Comparison of ENCODE assay signal across 15 cellular contexts in genomic region chr7:39187130-39187529, GRCh38.
DNase-seq lines count a peak whose midpoint lies in the region; ATAC-seq and TF ChIP-seq lines count a peak whose summit lies in the region.
"Had no signal": no experiment of that assay in that cellular context is flagged by ENCODE, and none has a peak within 500 bp of the region (broad histone marks: within the 10 kb centered on the region; RNA-seq: fewer than 3 reads in every experiment).

No MANE protein-coding gene starts in this region.

- no peaks in the 10 kb centered on the region for H3K79me2 ChIP-seq in GM23338 (replicated peaks; ENCODE audit: insufficient read depth)

- POLR2A ChIA-PET in WTC11 (lab: Charles Lee) = no interaction called here

- no peaks in the 10 kb centered on the region for H3K36me3 ChIP-seq in GM23338 (ENCODE audit: insufficient read depth)

- no peaks in the 10 kb centered on the region for H3K27me3 ChIP-seq in GM23338 (ENCODE audit: insufficient read depth)
- no peaks in the 10 kb centered on the region for H3K27me3 ChIP-seq in dorsolateral prefrontal cortex

- H3K27me3 Mint-ChIP-seq in GM23338 (ENCODE audit: insufficient read depth, low read depth, poor library complexity) (no peaks in the 10 kb centered on the region), WTC11 (ENCODE audit: low read depth) (no peaks in the 10 kb centered on the region)

- TF ChIP-seq CTCF in GM23338 (conservative IDR thresholded peaks at IDR 0.05; ENCODE audit: low read depth in 2 of 2) (no peak), WTC11 (IDR thresholded peaks at IDR 0.05) (no peak), dorsolateral prefrontal cortex (IDR thresholded peaks at IDR 0.05 in 54 of 56, conservative IDR thresholded peaks at IDR 0.05 in 2 of 56; ENCODE audit: low read depth in 1 of 56, partially characterized antibody in 56 of 56) (no peak)

- intact Hi-C loops in dorsolateral prefrontal cortex (cut with DNase I) = no loop called here

- H3K27ac Mint-ChIP-seq in GM23338 = no peak overlapping the region
- H3K27ac Mint-ChIP-seq in WTC11 = no peak overlapping the region
- H3K27ac Mint-ChIP-seq: CD4-positive, alpha-beta memory T cell had no signal

- H3K9me2 ChIP-seq in GM23338 (ENCODE audit: insufficient read depth) = 0 out of 2 replicates have a peak, but pooled peaks cover 4% of the 10 kb centered on the region

- CTCF ChIA-PET in WTC11 (lab: Charles Lee) = interaction anchor here (0.6 kb wide), 1 partner anchor 780 kb away, joined by 3 read pairs; no protein-coding TSS in a partner anchor

- no peak overlapping the region for H2AFZ ChIP-seq in GM23338

- H3K9me3 Mint-ChIP-seq in GM23338 (peaks cover 10% of the 10 kb centered on the region), WTC11 (no peaks in the 10 kb centered on the region)

- H3K4me1 Mint-ChIP-seq in GM23338 = peaks cover 10% of the 10 kb centered on the region
- peaks cover 8% of the 10 kb centered on the region; the same call in 1 of the 2 replicates for H3K4me1 Mint-ChIP-seq in WTC11
- H3K4me1 Mint-ChIP-seq: CD4-positive, alpha-beta memory T cell had no signal

- H4K20me1 ChIP-seq in GM23338 (replicated peaks; ENCODE audit: insufficient read depth) = no peaks in the 10 kb centered on the region

- DNase-seq in GM23338 (ENCODE audit: low spot score) = peak; percentile 15
- no peak for DNase-seq in WTC11 (ENCODE audit: low spot score)
- DNase-seq in islet precursor cell = peak; percentile 62
- DNase-seq in dorsolateral prefrontal cortex = no peak
- DNase-seq in SHP77 (lab: John Stamatoyannopoulos, UW) = no peak
- DNase-seq in activated T-cell treated with anti-CD3 and anti-CD28 coated beads, Interleukin-2, amount 50 U/mL, for 48 hours = no peak
- DNase-seq: C1 segment of cervical spinal cord; Calu3; CD4-positive, alpha-beta memory T cell; COR-L47; DMS53; DMS79 treated with DMSO at 0.1 percent for 48 hours; GOT3; H7; HCEC 1CT had no signal

- H3K4me1 ChIP-seq in GM23338 (ENCODE audit: insufficient read depth) = no peaks in the 10 kb centered on the region

- ATAC-seq in GM23338 (peak; percentile 63), WTC11 (peak; percentile 41; the same call in 1 of the 2 replicates)

- H3K4me3 ChIP-seq in GM23338 (no peak overlapping the region), dorsolateral prefrontal cortex (no peak overlapping the region)

- H3F3A ChIP-seq in GM23338 (replicated peaks; ENCODE audit: low read depth) = no peaks in the 10 kb centered on the region

- H3K4me3 Mint-ChIP-seq in GM23338 = no peak overlapping the region
- no peak overlapping the region for H3K4me3 Mint-ChIP-seq in WTC11
- H3K4me3 Mint-ChIP-seq: CD4-positive, alpha-beta memory T cell had no signal

- H3K27ac ChIP-seq in GM23338 (ENCODE audit: low read depth) (no peak overlapping the region), dorsolateral prefrontal cortex (no peak overlapping the region)

- peaks cover 9% of the 10 kb centered on the region; the same call in 2 of the 3 replicates for H3K36me3 Mint-ChIP-seq in GM23338 (ENCODE audit: low read depth)
- H3K36me3 Mint-ChIP-seq in WTC11 = no peaks in the 10 kb centered on the region; the same call in 1 of the 2 replicates
- H3K36me3 Mint-ChIP-seq: CD4-positive, alpha-beta memory T cell had no signal

- no peak overlapping the region for H3K4me2 ChIP-seq in GM23338

TF ChIP-seq in GM23338, 12 proteins besides CTCF, POLR2A, EP300 and RAD21 (continues in another document):
- TF ChIP-seq CREB1 (CRISPR knock-in tag; IDR thresholded peaks at IDR 0.05; ENCODE audit: low read depth) (no peak), ZNF114 (CRISPR knock-in tag; IDR thresholded peaks at IDR 0.05) (no peak)

TF ChIP-seq in WTC11, 78 proteins besides CTCF, POLR2A, EP300 and RAD21:
- TF ChIP-seq MXD4 (CRISPR knock-in tag; IDR thresholded peaks at IDR 0.05; ENCODE audit: borderline replicate concordance) = no peak
- TF ChIP-seq USF2 (CRISPR knock-in tag; IDR thresholded peaks at IDR 0.05) = no peak
- no peak for TF ChIP-seq HMGA2 (CRISPR knock-in tag; IDR thresholded peaks at IDR 0.05)
- no peak for TF ChIP-seq JUN (CRISPR knock-in tag; IDR thresholded peaks at IDR 0.05)
- TF ChIP-seq ESRRA (CRISPR knock-in tag; IDR thresholded peaks at IDR 0.05; ENCODE audit: borderline replicate concordance) = no peak
- TF ChIP-seq TEAD1 (CRISPR knock-in tag; IDR thresholded peaks at IDR 0.05) = no peak
- no peak for TF ChIP-seq NFE2L1 (CRISPR knock-in tag; IDR thresholded peaks at IDR 0.05)

Comparison
In these comparisons a context has a peak if more than half of its experiments do, and no peak if none do; other contexts are left out.
1. DNase-seq: peak in GM23338 (single experiment) and islet precursor cell (single experiment); none in WTC11 (single experiment), dorsolateral prefrontal cortex (0 of 10), SHP77 (0 of 2) and activated T-cell treated with anti-CD3 and anti-CD28 coated beads, Interleukin-2, amount 50 U/mL, for 48 hours (0 of 2).